ENCODE assay signal across 18 cellular contexts in the genomic region with DNA sequence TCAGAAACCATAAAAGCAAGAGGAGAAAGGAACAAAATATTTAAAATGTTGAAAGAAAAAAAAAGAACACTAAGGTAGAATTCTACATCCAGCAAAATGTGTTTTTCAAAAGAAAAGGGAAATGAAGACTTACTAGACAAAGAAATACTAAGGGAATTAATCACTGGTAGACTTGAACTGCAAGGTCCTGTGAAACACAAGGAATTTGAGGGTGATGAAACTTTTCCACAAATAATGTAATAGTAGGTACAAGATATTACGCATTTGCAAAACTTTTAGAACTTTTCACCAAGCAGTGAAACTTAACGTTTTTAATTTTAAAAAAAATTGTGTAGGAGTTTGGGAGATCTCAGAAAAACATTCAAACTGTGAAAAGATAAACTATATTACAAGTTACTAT.
A peak's percentile ranks its signal among the peaks of the same experiment; 100 is the strongest.
DNase-seq lines count a peak whose midpoint lies in the region; ATAC-seq and TF ChIP-seq lines count a peak whose summit lies in the region.
"Had no signal": no experiment of that assay in that cellular context is flagged by ENCODE, and none has a peak within 500 bp of the region (broad histone marks: within the 10 kb centered on the region; RNA-seq: fewer than 3 reads in every experiment).

No MANE protein-coding gene starts in this region.

- H3K9me3 ChIP-seq in mammary epithelial cell (replicated peaks; ENCODE audit: insufficient read depth, low read length): peaks cover 2% of the 10 kb centered on the region
- no peaks in the 10 kb centered on the region for H3K9me3 ChIP-seq in mesenchymal stem cell (ENCODE audit: control insufficient read depth, low read length)

- H3K36me3 ChIP-seq in mammary epithelial cell (ENCODE audit: insufficient read depth, low read length) (no peaks in the 10 kb centered on the region), mesenchymal stem cell (ENCODE audit: control insufficient read depth in 1 of 2, insufficient read depth in 2 of 2, low read depth in 1 of 2, low read length in 2 of 2) (no peaks in the 10 kb centered on the region)
- H3K36me3 ChIP-seq: BLaER1 treated with 17β-estradiol and CSF1 and Interleukin-3, amounts not matched to agents 10 nM and 100 nM had no signal

- no peak overlapping the region for H2BK15ac ChIP-seq in mesenchymal stem cell (ENCODE audit: low read depth, poor library complexity, severe bottlenecking)

- intact Hi-C loops in MCF 10A (cut with micrococcal nuclease) (no loop called here), mammary epithelial cell (cut with micrococcal nuclease) (no loop called here)
- intact Hi-C loops in activated CD8-positive, alpha-beta T cell treated with anti-CD3 and anti-CD28 coated beads for 36 hours (cut with micrococcal nuclease): no loop called here

- no peak overlapping the region for H3K9ac ChIP-seq in mammary epithelial cell (ENCODE audit: insufficient read depth, low read length)
- H3K9ac ChIP-seq in mesenchymal stem cell (ENCODE audit: low read length): no peak overlapping the region
- H3K9ac ChIP-seq: BLaER1 treated with 17β-estradiol and CSF1 and Interleukin-3, amounts not matched to agents 10 nM and 100 nM had no signal

- ATAC-seq in GM19455 (IDR thresholded peaks at IDR 0.05; ENCODE audit: unreplicated experiment): no peak
- ATAC-seq in activated CD8-positive, alpha-beta T cell treated with anti-CD3 and anti-CD28 coated beads for 36 hours: no peak
- ATAC-seq: CD8-positive, alpha-beta T cell; GM12878 had no signal

- DNase-seq in MCF 10A (ENCODE audit: unreplicated experiment): no peak
- no peak for DNase-seq in mammary epithelial cell
- DNase-seq in epithelial cell of esophagus (ENCODE audit: low read depth): peak; percentile 31
- DNase-seq in mesenchymal stem cell: peak; percentile 0
- DNase-seq in activated CD8-positive, alpha-beta T cell treated with anti-CD3 and anti-CD28 coated beads for 36 hours: no peak
- no peak for DNase-seq in UCSD-AML1 (lab: John Stamatoyannopoulos, UW; ENCODE audit: unreplicated experiment)
- DNase-seq: CD8-positive, alpha-beta T cell; COR-L47; DMS 273 treated with DMSO at 0.1 percent for 48 hours; DMS53; DND-41; EL; H9 had no signal

- no peak overlapping the region for H2BK12ac ChIP-seq in mesenchymal stem cell (ENCODE audit: low read length in 2 of 2)

- no peaks in the 10 kb centered on the region for H4K20me1 ChIP-seq in mammary epithelial cell (ENCODE audit: insufficient read depth, low read length)
- H4K20me1 ChIP-seq: BLaER1 treated with 17β-estradiol and CSF1 and Interleukin-3, amounts not matched to agents 10 nM and 100 nM had no signal

- POLR2A ChIA-PET in MCF 10A (lab: Yijun Ruan, JAX): no interaction called here
- POLR2A ChIA-PET in activated CD8-positive, alpha-beta T cell treated with anti-CD3 and anti-CD28 coated beads for 36 hours (lab: Charles Lee): no interaction called here

- no TSS peak for BruUV-seq in MCF 10A (replicated peaks; lab: Mats Ljungman, UMichigan)
- no TSS peak for BruUV-seq in mammary epithelial cell (replicated peaks; lab: Mats Ljungman, UMichigan)

- H3K27ac Mint-ChIP-seq in MCF 10A (ENCODE audit: low read depth, unreplicated experiment): peak overlapping the region; percentile 8
- no peak overlapping the region for H3K27ac Mint-ChIP-seq in activated CD8-positive, alpha-beta T cell treated with anti-CD3 and anti-CD28 coated beads for 36 hours
- H3K27ac Mint-ChIP-seq: B cell; CD8-positive, alpha-beta T cell; H9 had no signal

- no peak overlapping the region for H3K23ac ChIP-seq in mesenchymal stem cell (ENCODE audit: low read length in 2 of 2)

- no peak overlapping the region for H2AK5ac ChIP-seq in mesenchymal stem cell (ENCODE audit: low read length, severe bottlenecking)

- H3K4ac ChIP-seq in mesenchymal stem cell (ENCODE audit: low read depth in 1 of 2, low read length in 2 of 2): no peak overlapping the region

- peaks cover 11% of the 10 kb centered on the region for H3K27me3 Mint-ChIP-seq in MCF 10A (ENCODE audit: insufficient read depth, unreplicated experiment)
- no peaks in the 10 kb centered on the region for H3K27me3 Mint-ChIP-seq in activated CD8-positive, alpha-beta T cell treated with anti-CD3 and anti-CD28 coated beads for 36 hours
- H3K27me3 Mint-ChIP-seq: B cell had no signal

- H3K18ac ChIP-seq in mesenchymal stem cell (ENCODE audit: low read depth in 1 of 2, low read length in 2 of 2): no peak overlapping the region

- TF ChIP-seq CTCF in MCF 10A (IDR thresholded peaks at IDR 0.05; ENCODE audit: unreplicated experiment): no peak
- no peak for TF ChIP-seq CTCF in mammary epithelial cell (conservative IDR thresholded peaks at IDR 0.05 in 1 of 2, IDR thresholded peaks at IDR 0.05 in 1 of 2; ENCODE audit: extremely low read depth in 1 of 2, insufficient read depth in 1 of 2, low read depth in 1 of 2, low read length in 2 of 2)
- TF ChIP-seq CTCF in epithelial cell of esophagus (IDR thresholded peaks at IDR 0.05; ENCODE audit: insufficient read depth, low read depth, low read length, missing control alignments): no peak
- TF ChIP-seq CTCF in activated CD8-positive, alpha-beta T cell treated with anti-CD3 and anti-CD28 coated beads for 36 hours (IDR thresholded peaks at IDR 0.05): no peak

- CTCF ChIA-PET in MCF 10A (lab: Yijun Ruan, JAX): no interaction called here
- CTCF ChIA-PET in mammary epithelial cell (lab: Charles Lee; ENCODE audit: low non-redundant PET): no interaction called here
- CTCF ChIA-PET in activated CD8-positive, alpha-beta T cell treated with anti-CD3 and anti-CD28 coated beads for 36 hours (lab: Charles Lee): no interaction called here

- H3K4me1 Mint-ChIP-seq in MCF 10A (ENCODE audit: insufficient read depth, unreplicated experiment): peaks cover 6% of the 10 kb centered on the region
- H3K4me1 Mint-ChIP-seq in activated CD8-positive, alpha-beta T cell treated with anti-CD3 and anti-CD28 coated beads for 36 hours (ENCODE audit: low read depth): no peaks in the 10 kb centered on the region
- H3K4me1 Mint-ChIP-seq: B cell, H9 had no signal

- H2AFZ ChIP-seq in mammary epithelial cell (ENCODE audit: low read depth, low read length) (no peak overlapping the region), mesenchymal stem cell (ENCODE audit: low read depth, low read length) (no peak overlapping the region)

- H3K79me1 ChIP-seq in mesenchymal stem cell (replicated peaks; ENCODE audit: low read length, poor library complexity, severe bottlenecking): no peaks in the 10 kb centered on the region

- H3K4me1 ChIP-seq in mammary epithelial cell (ENCODE audit: insufficient read depth, low read length): no peaks in the 10 kb centered on the region
- H3K4me1 ChIP-seq in mesenchymal stem cell (ENCODE audit: control insufficient read depth, insufficient read depth, low read depth, low read length): no peaks in the 10 kb centered on the region
- H3K4me1 ChIP-seq: BLaER1 treated with 17β-estradiol and CSF1 and Interleukin-3, amounts not matched to agents 10 nM and 100 nM had no signal

- H3K27me3 ChIP-seq in mammary epithelial cell (ENCODE audit: insufficient read depth, low read length) (no peaks in the 10 kb centered on the region), mesenchymal stem cell (ENCODE audit: control insufficient read depth in 1 of 2, insufficient read depth in 1 of 2, low read length in 2 of 2) (no peaks in the 10 kb centered on the region)

- no peaks in the 10 kb centered on the region for H3K9me3 Mint-ChIP-seq in MCF 10A (ENCODE audit: unreplicated experiment)
- H3K9me3 Mint-ChIP-seq in activated CD8-positive, alpha-beta T cell treated with anti-CD3 and anti-CD28 coated beads for 36 hours: no peaks in the 10 kb centered on the region

- in situ Hi-C loops in mammary epithelial cell (cut with MboI; ENCODE audit: low sequenced_read_pairs in 2 of 2): no loop called here

- 50% methylated on average over 2 of the region's 2 CpGs for WGBS in mammary epithelial cell (ENCODE audit: low coverage, missing lambda C conversion rate)
- WGBS in mesenchymal stem cell: no CpG with 5 or more reads among the region's 2 CpGs

- no peak overlapping the region for H3K27ac ChIP-seq in mammary epithelial cell (ENCODE audit: insufficient read depth, low read depth, low read length)
- H3K27ac ChIP-seq in mesenchymal stem cell (ENCODE audit: low read length, poor library complexity, severe bottlenecking): no peak overlapping the region
- H3K27ac ChIP-seq: 22Rv1; BLaER1 treated with 17β-estradiol and CSF1 and Interleukin-3, amounts not matched to agents 10 nM and 100 nM had no signal

- no peak overlapping the region for H2BK120ac ChIP-seq in mesenchymal stem cell (ENCODE audit: low read depth, low read length)

- no peak overlapping the region for H3K4me3 ChIP-seq in mammary epithelial cell (replicated peaks in 1 of 3; ENCODE audit: insufficient read depth in 1 of 3, low read depth in 2 of 3, low read length in 3 of 3)
- no peak overlapping the region for H3K4me3 ChIP-seq in epithelial cell of esophagus (ENCODE audit: low read length)
- no peak overlapping the region for H3K4me3 ChIP-seq in mesenchymal stem cell (ENCODE audit: insufficient read depth in 1 of 2, low read depth in 1 of 2, low read length in 2 of 2)
- H3K4me3 ChIP-seq: BLaER1 treated with 17β-estradiol and CSF1 and Interleukin-3, amounts not matched to agents 10 nM and 100 nM; GM12878 had no signal

- no peaks in the 10 kb centered on the region for H3K36me3 Mint-ChIP-seq in MCF 10A (ENCODE audit: insufficient read depth, unreplicated experiment)
- H3K36me3 Mint-ChIP-seq in activated CD8-positive, alpha-beta T cell treated with anti-CD3 and anti-CD28 coated beads for 36 hours (ENCODE audit: low read depth): no peaks in the 10 kb centered on the region
- H3K36me3 Mint-ChIP-seq: CD8-positive, alpha-beta T cell had no signal

- H3K4me3 Mint-ChIP-seq in MCF 10A (ENCODE audit: unreplicated experiment): no peak overlapping the region
- no peak overlapping the region for H3K4me3 Mint-ChIP-seq in activated CD8-positive, alpha-beta T cell treated with anti-CD3 and anti-CD28 coated beads for 36 hours
- H3K4me3 Mint-ChIP-seq: B cell; CD8-positive, alpha-beta T cell; H9 had no signal

- no peak overlapping the region for H2BK5ac ChIP-seq in mesenchymal stem cell (ENCODE audit: low read depth, low read length, poor library complexity, severe bottlenecking)

- H4K91ac ChIP-seq in mesenchymal stem cell (ENCODE audit: low read length): no peak overlapping the region

- H3K4me2 ChIP-seq in mammary epithelial cell (ENCODE audit: insufficient read depth, low read depth, low read length) (no peak overlapping the region), mesenchymal stem cell (ENCODE audit: low read length, poor library complexity, severe bottlenecking) (no peak overlapping the region)
- H3K4me2 ChIP-seq: BLaER1 treated with 17β-estradiol and CSF1 and Interleukin-3, amounts not matched to agents 10 nM and 100 nM had no signal

- no peak overlapping the region for H4K8ac ChIP-seq in mesenchymal stem cell (ENCODE audit: low read length)

- dilution Hi-C loops in mammary epithelial cell (cut with HindIII; ENCODE audit: low sequenced_read_pairs): no loop called here

- H3K14ac ChIP-seq in mesenchymal stem cell (ENCODE audit: low read length in 2 of 2): no peak overlapping the region

- H3K79me2 ChIP-seq in mammary epithelial cell (ENCODE audit: insufficient read depth, low read length): no peaks in the 10 kb centered on the region

Comparison
In these comparisons a context has a peak if more than half of its experiments do, and no peak if none do; other contexts are left out.
1. DNase-seq: peak in epithelial cell of esophagus (single experiment) and mesenchymal stem cell (single experiment); none in MCF 10A (single experiment), mammary epithelial cell (single experiment), activated CD8-positive, alpha-beta T cell treated with anti-CD3 and anti-CD28 coated beads for 36 hours (single experiment) and UCSD-AML1 (single experiment).